Comparison of ENCODE assay signal across 8 cellular contexts in the genomic region with DNA sequence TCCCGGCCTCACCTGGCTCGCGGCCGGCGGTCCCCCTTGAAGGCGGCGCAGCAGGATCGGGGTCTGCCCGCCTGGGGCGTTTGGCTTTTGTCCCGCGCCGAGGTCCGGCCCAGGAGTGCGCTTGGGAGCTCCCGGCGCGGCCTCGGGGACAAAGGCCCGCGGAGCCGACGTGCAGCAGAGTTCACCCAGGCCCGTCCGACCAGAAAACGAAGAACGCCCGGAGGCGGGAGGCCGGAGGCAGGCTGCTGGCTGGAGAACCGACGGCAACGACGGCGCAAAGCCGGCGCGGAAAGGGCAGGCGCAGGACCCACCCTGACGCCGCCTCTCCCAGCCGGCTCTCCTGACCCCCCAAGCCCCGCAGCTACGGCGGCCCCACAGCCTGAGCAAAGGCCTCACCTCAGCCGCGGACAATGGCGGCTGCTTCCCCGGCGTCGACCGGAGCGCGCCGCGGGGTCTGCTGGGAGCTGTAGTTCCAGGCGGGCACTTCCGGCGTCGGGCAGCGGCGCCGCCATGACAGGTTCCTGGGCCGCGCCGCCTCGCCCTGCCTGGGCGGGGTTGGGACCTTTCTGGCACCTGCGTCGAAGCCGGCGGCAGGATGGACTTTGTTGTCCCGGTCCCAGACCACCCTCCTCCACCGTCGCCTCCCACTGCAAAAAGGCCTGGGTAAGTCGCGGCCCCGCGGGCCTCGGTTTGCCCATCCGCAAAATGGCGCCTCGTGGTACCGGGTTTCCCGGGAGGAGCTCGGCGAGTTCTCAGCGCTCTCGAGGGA. TPM values are rescaled to one million over a fixed set of nuclear protein-coding genes. Genes with fewer than 3 reads are reported as not detected.
A peak's percentile ranks its signal among the peaks of the same experiment; 100 is the strongest.
DNase-seq lines count a peak whose midpoint lies in the region; ATAC-seq and TF ChIP-seq lines count a peak whose summit lies in the region.

A gene (minus strand): TSS at position 437 of the 769 bp plus-strand sequence. CDS start 1,501 bp downstream, outside the sequence.

- peaks cover 63% of the 10 kb centered on the region for H3K9me3 Mint-ChIP-seq in mesothelial cell of epicardium

- peaks cover 88% of the 10 kb centered on the region for H3K36me3 Mint-ChIP-seq in mesothelial cell of epicardium

- no peak for TF ChIP-seq CTCF in mesothelial cell of epicardium (IDR thresholded peaks at IDR 0.05; ENCODE audit: unreplicated experiment)

- no peaks in the 10 kb centered on the region for H4K20me1 ChIP-seq in BLaER1

- H3K27ac ChIP-seq in BLaER1 = peak within 1 kb of the TSS; percentile 99

- DNase-seq in GM19240 (ENCODE audit: insufficient read length, low spot score) (peak; percentile 76), NCI-H82 treated with DMSO at 0.1 percent for 48 hours (lab: John Stamatoyannopoulos, UW; ENCODE audit: unreplicated experiment) (peak; percentile 31), mesothelial cell of epicardium (ENCODE audit: low spot score in 2 of 2, unreplicated experiment in 2 of 2) (peak; percentile 70 to 81)
- DNase-seq in activated CD8-positive, alpha-beta memory T cell treated with anti-CD3 and anti-CD28 coated beads, Interleukin-2, amount 50 U/mL, for 24 hours (ENCODE audit: extremely low read depth) = peak; percentile 49
- peak; percentile 65 for DNase-seq in stimulated activated CD8-positive, alpha-beta memory T cell treated with anti-CD3 and anti-CD28 coated beads, Interleukin-15, amount 100 ng/mL, for 24 hours (ENCODE audit: low read depth)

- H3K36me3 ChIP-seq in BLaER1 = peaks cover 77% of the 10 kb centered on the region

- no peaks in the 10 kb centered on the region for H3K27me3 ChIP-seq in BLaER1

- peak within 1 kb of the TSS; percentile 99 for H3K9ac ChIP-seq in BLaER1

- H3K4me3 ChIP-seq in BLaER1 = peak within 1 kb of the TSS; percentile 95

- in situ Hi-C loops in endometrial microvascular endothelial cells (cut with HindIII; ENCODE audit: inconsistent ontology term, low pct_unique_long_range_greater_than_20kb, low sequenced_read_pairs) = no loop called here

- H3K27me3 Mint-ChIP-seq in mesothelial cell of epicardium (ENCODE audit: low read depth) = no peaks in the 10 kb centered on the region

- H3K27ac Mint-ChIP-seq in mesothelial cell of epicardium = peak within 1 kb of the TSS; percentile 92

- peaks cover 25% of the 10 kb centered on the region for H3K4me1 ChIP-seq in BLaER1

- H3K9me3 ChIP-seq in BLaER1 = peaks cover 73% of the 10 kb centered on the region

- peaks cover 16% of the 10 kb centered on the region for H3K4me1 Mint-ChIP-seq in mesothelial cell of epicardium

- H3K4me3 Mint-ChIP-seq in mesothelial cell of epicardium = peak within 1 kb of the TSS; percentile 81

- peak; percentile 86 for ATAC-seq in HG03457 (IDR thresholded peaks at IDR 0.05; ENCODE audit: unreplicated experiment)

- peak within 1 kb of the TSS; percentile 90 for H3K4me2 ChIP-seq in BLaER1

RNA-seq across cellular contexts. Expression of the gene that starts here (rescaled TPM):
- total RNA-seq in endometrial microvascular endothelial cells (ENCODE audit: inconsistent ontology term) = 11.5 TPM
- total RNA-seq in mesothelial cell of epicardium = 41.8 to 46.2 TPM (median 45.4 TPM) in 3 replicates

Comparison
In these comparisons a context has a peak if more than half of its experiments do, and no peak if none do; other contexts are left out.
1. Peak in every context shown above with its lines: DNase-seq, ATAC-seq, H3K4me3 ChIP-seq and H3K27ac ChIP-seq.